ENCODE assay signal across 15 cellular contexts in genomic region chr4:153612878-153613277, GRCh38.
DNase-seq lines count a peak whose midpoint lies in the region; ATAC-seq and TF ChIP-seq lines count a peak whose summit lies in the region.
"Had no signal": no experiment of that assay in that cellular context is flagged by ENCODE, and none has a peak within 500 bp of the region (broad histone marks: within the 10 kb centered on the region; RNA-seq: fewer than 3 reads in every experiment).

No MANE protein-coding gene starts in this region.

- H3K4me3 ChIP-seq in LNCaP clone FGC (ENCODE audit: low read depth, low read length), result no peak overlapping the region
- H3K4me3 ChIP-seq: A549, GM12878 had no signal

- ATAC-seq in natural killer cell treated with Interleukin-12 subunit alpha and Interleukin-12 subunit beta and Interleukin-15 and Interleukin-18, amount 100 ng/mL, for 72 hours, result no peak
- ATAC-seq in natural killer cell (no peak), left lobe of liver (peak; percentile 36)
- ATAC-seq in stimulated activated effector memory CD8-positive, alpha-beta T cell treated with anti-CD3 and anti-CD28 coated beads, Interleukin-12 subunit alpha, Interleukin-12 subunit beta, amount 100 ng/mL, for 72 hours, result no peak
- ATAC-seq: A549, GM12878 had no signal

- peaks cover 44% of the 10 kb centered on the region for H3K36me3 Mint-ChIP-seq in natural killer cell treated with Interleukin-12 subunit alpha and Interleukin-12 subunit beta and Interleukin-15 and Interleukin-18, amount 100 ng/mL, for 72 hours
- peaks cover 50% of the 10 kb centered on the region for H3K36me3 Mint-ChIP-seq in natural killer cell
- peaks cover 79% of the 10 kb centered on the region for H3K36me3 Mint-ChIP-seq in stimulated activated effector memory CD8-positive, alpha-beta T cell treated with anti-CD3 and anti-CD28 coated beads, Interleukin-12 subunit alpha, Interleukin-12 subunit beta, amount 100 ng/mL, for 72 hours

- H3K4me1 Mint-ChIP-seq in natural killer cell treated with Interleukin-12 subunit alpha and Interleukin-12 subunit beta and Interleukin-15 and Interleukin-18, amount 100 ng/mL, for 72 hours (ENCODE audit: low read depth in 2 of 2), result peaks cover 32 to 36% of the 10 kb centered on the region in 2 donors
- H3K4me1 Mint-ChIP-seq in natural killer cell, result peaks cover 43 to 44% of the 10 kb centered on the region in 2 donors
- H3K4me1 Mint-ChIP-seq in stimulated activated effector memory CD8-positive, alpha-beta T cell treated with anti-CD3 and anti-CD28 coated beads, Interleukin-12 subunit alpha, Interleukin-12 subunit beta, amount 100 ng/mL, for 72 hours, result peaks cover 36% of the 10 kb centered on the region

- no peak for TF ChIP-seq CTCF in natural killer cell (IDR thresholded peaks at IDR 0.05)
- TF ChIP-seq CTCF in LNCaP clone FGC (IDR thresholded peaks at IDR 0.05; ENCODE audit: control insufficient read depth, extremely low read depth, insufficient read depth), result no peak

- no peak overlapping the region for H3K4me3 Mint-ChIP-seq in natural killer cell treated with Interleukin-12 subunit alpha and Interleukin-12 subunit beta and Interleukin-15 and Interleukin-18, amount 100 ng/mL, for 72 hours
- H3K4me3 Mint-ChIP-seq in natural killer cell, result no peak overlapping the region
- no peak overlapping the region for H3K4me3 Mint-ChIP-seq in stimulated activated effector memory CD8-positive, alpha-beta T cell treated with anti-CD3 and anti-CD28 coated beads, Interleukin-12 subunit alpha, Interleukin-12 subunit beta, amount 100 ng/mL, for 72 hours
- H3K4me3 Mint-ChIP-seq: CD14-positive monocyte, H9, IgD-negative memory B cell had no signal

- H3K27me3 Mint-ChIP-seq in natural killer cell treated with Interleukin-12 subunit alpha and Interleukin-12 subunit beta and Interleukin-15 and Interleukin-18, amount 100 ng/mL, for 72 hours, result no peaks in the 10 kb centered on the region
- H3K27me3 Mint-ChIP-seq in natural killer cell (ENCODE audit: low read depth in 2 of 2), result no peaks in the 10 kb centered on the region
- H3K27me3 Mint-ChIP-seq: IgD-negative memory B cell had no signal

- intact Hi-C loops in natural killer cell (cut with micrococcal nuclease), result no loop called here

- DNase-seq in natural killer cell treated with Interleukin-12 subunit alpha and Interleukin-12 subunit beta and Interleukin-15 and Interleukin-18, amount 100 ng/mL, for 72 hours (ENCODE audit: low spot score), result no peak
- no peak for DNase-seq in natural killer cell
- DNase-seq in LNCaP clone FGC (ENCODE audit: low read depth), result peak; percentile 50
- DNase-seq in left lobe of liver (ENCODE audit: low spot score), result no peak
- DNase-seq in stimulated activated effector memory CD8-positive, alpha-beta T cell treated with anti-CD3 and anti-CD28 coated beads, Interleukin-12 subunit alpha, Interleukin-12 subunit beta, amount 100 ng/mL, for 72 hours (ENCODE audit: low spot score in 2 of 2), result no peak
- DNase-seq in NCI-H1105 treated with DMSO at 0.1 percent for 48 hours (lab: John Stamatoyannopoulos, UW), result no peak
- no peak for DNase-seq in AG20443 (ENCODE audit: low spot score)
- no peak for DNase-seq in activated CD4-positive, alpha-beta T cell treated with anti-CD3 and anti-CD28 coated beads for 48 hours
- DNase-seq: DMS79, GOT3, H9 had no signal

- H3K27ac Mint-ChIP-seq in natural killer cell treated with Interleukin-12 subunit alpha and Interleukin-12 subunit beta and Interleukin-15 and Interleukin-18, amount 100 ng/mL, for 72 hours, result peak overlapping the region; percentile 11 to 26
- peak overlapping the region in 1 of 2 donors; percentile 25 for H3K27ac Mint-ChIP-seq in natural killer cell
- H3K27ac Mint-ChIP-seq in stimulated activated effector memory CD8-positive, alpha-beta T cell treated with anti-CD3 and anti-CD28 coated beads, Interleukin-12 subunit alpha, Interleukin-12 subunit beta, amount 100 ng/mL, for 72 hours, result peak overlapping the region; percentile 23
- H3K27ac Mint-ChIP-seq: H9 had no signal

- no peaks in the 10 kb centered on the region for H3K9me3 Mint-ChIP-seq in natural killer cell treated with Interleukin-12 subunit alpha and Interleukin-12 subunit beta and Interleukin-15 and Interleukin-18, amount 100 ng/mL, for 72 hours
- H3K9me3 Mint-ChIP-seq in natural killer cell, result no peaks in the 10 kb centered on the region
- H3K9me3 Mint-ChIP-seq in stimulated activated effector memory CD8-positive, alpha-beta T cell treated with anti-CD3 and anti-CD28 coated beads, Interleukin-12 subunit alpha, Interleukin-12 subunit beta, amount 100 ng/mL, for 72 hours, result no peaks in the 10 kb centered on the region
- H3K9me3 Mint-ChIP-seq: IgD-negative memory B cell had no signal
